Comparison of ENCODE assay signal across 23 cellular contexts in the genomic region with DNA sequence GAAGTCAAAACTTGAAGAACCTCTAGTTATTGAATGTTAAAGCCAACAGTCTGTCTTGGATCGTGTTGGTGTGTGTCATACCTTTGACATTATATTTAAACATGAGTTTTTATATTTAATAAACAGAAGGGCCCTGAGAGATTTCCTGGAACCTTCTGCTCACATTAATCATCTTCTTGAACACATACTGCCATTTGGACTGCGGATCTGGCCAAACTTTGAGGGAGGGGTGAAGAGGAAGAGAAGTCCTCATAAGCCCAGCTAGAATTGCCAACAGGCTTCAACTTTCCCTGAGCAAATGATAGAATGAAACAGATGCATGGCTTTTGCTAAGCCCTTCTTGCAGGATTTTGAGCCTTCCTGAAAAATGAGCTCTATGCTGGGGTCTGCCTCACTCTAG. TPM values are rescaled to one million over a fixed set of nuclear protein-coding genes. Genes with fewer than 3 reads are reported as not detected.
"Had no signal": no experiment of that assay in that cellular context is flagged by ENCODE, and none has a peak within 500 bp of the region (broad histone marks: within the 10 kb centered on the region; RNA-seq: fewer than 3 reads in every experiment).

No MANE protein-coding gene starts in this region.

- H3K36me3 ChIP-seq: neural progenitor cell, prostate gland, stomach had no signal

- DNase-seq: cortex of kidney; effector memory CD4-positive, alpha-beta T cell; foreskin keratinocyte; immature natural killer cell; kidney; left cardiac atrium; left ventricle myocardium superior; mesendoderm; naive thymus-derived CD8-positive, alpha-beta T cell; nucleus accumbens; small intestine; stimulated activated CD4-positive, alpha-beta T cell treated with anti-CD3 and anti-CD28 coated beads, Interleukin-12 subunit alpha, Interleukin-12 subunit beta, amount 100 ng/mL, for 4 hours; stimulated activated naive CD4-positive, alpha-beta T cell; stomach; trophoblast cell had no signal

- H3K4me3 ChIP-seq: neural progenitor cell, prostate gland, stomach had no signal

- H3K4me1 ChIP-seq: foreskin keratinocyte, neural progenitor cell, parathyroid adenoma, prostate gland had no signal

- H3K9me3 ChIP-seq: prostate gland, stomach had no signal

- H3K27ac ChIP-seq: foreskin keratinocyte, neural progenitor cell, parathyroid adenoma, prostate gland had no signal

- ATAC-seq: esophagus mucosa; foreskin keratinocyte; left cardiac atrium; left ventricle myocardium superior; naive thymus-derived CD8-positive, alpha-beta T cell; sciatic nerve had no signal

- H3K9ac ChIP-seq: neural progenitor cell, parathyroid adenoma had no signal

- H3K27me3 ChIP-seq: foreskin keratinocyte, neural progenitor cell, stomach had no signal

- H2AFZ ChIP-seq: neural progenitor cell, parathyroid adenoma had no signal

- H3K79me2 ChIP-seq: parathyroid adenoma had no signal

- H3K4me2 ChIP-seq: neural progenitor cell had no signal

RNA-seq across cellular contexts. Expression of a gene that starts 27.4 kb away (rescaled TPM):
- total RNA-seq: cardiac septum; esophagus mucosa; foreskin keratinocyte; kidney; left cardiac atrium; left ventricle myocardium superior; lung microvascular endothelial cell; naive thymus-derived CD8-positive, alpha-beta T cell; prostate gland; sciatic nerve had no signal
- polyA plus RNA-seq: foreskin keratinocyte; immature natural killer cell; naive thymus-derived CD8-positive, alpha-beta T cell; urinary bladder had no signal
